8 cellular contexts compared by ENCODE assay signal in genomic region chr20:18401305-18401704, GRCh38.
"Had no signal": no experiment of that assay in that cellular context is flagged by ENCODE, and none has a peak within 500 bp of the region (broad histone marks: within the 10 kb centered on the region; RNA-seq: fewer than 3 reads in every experiment).

No MANE protein-coding gene starts in this region.

- H3K9me3 ChIP-seq: HAP-1 had no signal

- H3K36me3 ChIP-seq: HAP-1 had no signal

- H3K4me3 ChIP-seq: HAP-1, K562 had no signal

- H3K4me1 ChIP-seq: HAP-1 had no signal

- DNase-seq: GOT3, H7, IMR-90, KG1 had no signal

- H3K27ac ChIP-seq: HL-60 had no signal

- ATAC-seq: HCT116, K562 had no signal
